ENCODE assay signal across 20 cellular contexts in the genomic region with DNA sequence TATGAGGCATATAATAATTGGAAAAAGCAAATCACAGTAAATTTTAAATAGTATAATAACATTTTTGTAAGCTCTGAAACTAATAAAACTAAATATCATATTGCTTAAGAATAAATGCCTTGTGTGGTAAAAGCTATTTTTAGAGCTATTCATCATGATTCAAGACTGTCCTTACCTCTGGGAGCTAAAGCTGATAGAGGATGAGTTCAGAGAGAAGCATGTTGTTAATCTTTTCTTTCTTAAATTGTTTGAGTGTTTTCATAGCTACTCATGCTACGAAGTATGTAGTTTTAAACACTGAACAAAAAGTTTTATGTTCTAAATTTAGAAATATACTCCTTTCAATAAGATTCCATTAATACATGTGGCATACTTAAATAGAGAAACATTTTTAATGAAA. TPM values are rescaled to one million over a fixed set of nuclear protein-coding genes. Genes with fewer than 3 reads are reported as not detected.
A peak's percentile ranks its signal among the peaks of the same experiment; 100 is the strongest.
DNase-seq lines count a peak whose midpoint lies in the region; ATAC-seq and TF ChIP-seq lines count a peak whose summit lies in the region.
"Had no signal": no experiment of that assay in that cellular context is flagged by ENCODE, and none has a peak within 500 bp of the region (broad histone marks: within the 10 kb centered on the region; RNA-seq: fewer than 3 reads in every experiment).

No MANE protein-coding gene starts in this region.

- H3K9me3 ChIP-seq in CD8-positive, alpha-beta T cell (ENCODE audit: low read length), result no peaks in the 10 kb centered on the region
- H3K9me3 ChIP-seq: heart right ventricle, pancreas, Peyer's patch had no signal

- DNase-seq in AG04449 (ENCODE audit: low read depth, low spot score) (peak; percentile 62), HFFc6 (peak; percentile 77), brain microvascular endothelial cell (peak; percentile 16), memory B cell (ENCODE audit: low spot score in 2 of 2) (no peak), NCI-H82 (lab: John Stamatoyannopoulos, UW) (no peak), DMS 273 treated with DMSO at 0.1 percent for 48 hours (lab: John Stamatoyannopoulos, UW) (no peak)
- DNase-seq in CD8-positive, alpha-beta T cell, result no peak
- DNase-seq: activated naive CD4-positive, alpha-beta T cell treated with anti-CD3 and anti-CD28 coated beads, Interleukin-2, amount 50 U/mL, for 16 hours; heart right ventricle; kidney; midbrain; MM.1S; NCI-H2081; NCI-H774; pancreas; Peyer's patch; stimulated activated CD4-positive, alpha-beta T cell treated with anti-CD3 and anti-CD28 coated beads, Interleukin-12 subunit alpha, Interleukin-12 subunit beta, amount 100 ng/mL, for 4 hours; T-helper 1 cell had no signal

- H3K36me3 Mint-ChIP-seq in HFFc6 (ENCODE audit: low read depth) (peaks cover 32% of the 10 kb centered on the region), memory B cell (peaks cover 40% of the 10 kb centered on the region)
- peaks cover 87% of the 10 kb centered on the region for H3K36me3 Mint-ChIP-seq in CD8-positive, alpha-beta T cell

- intact Hi-C loops in CD8-positive, alpha-beta T cell (cut with DNase I, micrococcal nuclease), result no loop called here

- in situ Hi-C loops in brain microvascular endothelial cell (cut with HindIII; ENCODE audit: low pct_ligation_motif_present, low sequenced_read_pairs), result loop anchor here (25.0 kb wide), 1 partner anchor 1078 kb away; no protein-coding TSS in a partner anchor

- peaks cover 41% of the 10 kb centered on the region for H3K36me3 ChIP-seq in brain microvascular endothelial cell (replicated peaks)
- peaks cover 36% of the 10 kb centered on the region for H3K36me3 ChIP-seq in CD8-positive, alpha-beta T cell (ENCODE audit: insufficient read depth, low read length)
- H3K36me3 ChIP-seq: pancreas had no signal

- H3K4me3 ChIP-seq in AG04449 (ENCODE audit: low read depth, low read length) (no peak overlapping the region), brain microvascular endothelial cell (ENCODE audit: low read depth, low read length) (no peak overlapping the region)
- no peak overlapping the region for H3K4me3 ChIP-seq in CD8-positive, alpha-beta T cell (ENCODE audit: low read depth, low read length)
- H3K4me3 ChIP-seq: heart right ventricle, pancreas, Peyer's patch had no signal

- no peaks in the 10 kb centered on the region for H3K4me1 ChIP-seq in CD8-positive, alpha-beta T cell (ENCODE audit: insufficient read depth, low read length)
- H3K4me1 ChIP-seq: heart right ventricle, pancreas, Peyer's patch had no signal

- POLR2A ChIA-PET in AG04449 (lab: Yijun Ruan, JAX), result interaction anchor here (1.3 kb wide), 1 partner anchor 31 kb away, joined by 3 read pairs; a partner anchor contains a TSS
- POLR2A ChIA-PET in CD8-positive, alpha-beta T cell (lab: Charles Lee), result interaction anchor here (0.7 kb wide), 1 partner anchor 17 kb away, joined by 3 read pairs; no protein-coding TSS in a partner anchor

- H3K4me3 Mint-ChIP-seq in HFFc6 (peak overlapping the region; percentile 72; the same call in 1 of the 2 replicates), memory B cell (no peak overlapping the region)
- no peak overlapping the region for H3K4me3 Mint-ChIP-seq in CD8-positive, alpha-beta T cell

- CTCF ChIA-PET in AG04449 (lab: Yijun Ruan, JAX), result interaction anchor here (0.6 to 1.3 kb wide), 2 partner anchors 11 to 31 kb away, joined by 3 read pairs; no protein-coding TSS in a partner anchor
- CTCF ChIA-PET in CD8-positive, alpha-beta T cell (lab: Charles Lee), result interaction anchor here (0.9 kb wide), 1 partner anchor 119 kb away, joined by 3 read pairs; no protein-coding TSS in a partner anchor

- ATAC-seq in memory B cell (ENCODE audit: low read depth), result no peak
- no peak for ATAC-seq in CD8-positive, alpha-beta T cell
- no peak for ATAC-seq in GM18520 (IDR thresholded peaks at IDR 0.05; ENCODE audit: unreplicated experiment)
- ATAC-seq: heart right ventricle, pancreas had no signal

- peak overlapping the region; percentile 64 for H3K27ac ChIP-seq in brain microvascular endothelial cell
- no peak overlapping the region for H3K27ac ChIP-seq in CD8-positive, alpha-beta T cell (ENCODE audit: low read depth, low read length)
- H3K27ac ChIP-seq: heart right ventricle, pancreas, Peyer's patch had no signal

- H3K9me3 Mint-ChIP-seq in HFFc6, result no peaks in the 10 kb centered on the region
- no peaks in the 10 kb centered on the region for H3K9me3 Mint-ChIP-seq in memory B cell
- no peaks in the 10 kb centered on the region for H3K9me3 Mint-ChIP-seq in CD8-positive, alpha-beta T cell

- H3K4me1 Mint-ChIP-seq in HFFc6 (ENCODE audit: low read depth), result peaks cover 41% of the 10 kb centered on the region
- H3K4me1 Mint-ChIP-seq in memory B cell, result peaks cover 20% of the 10 kb centered on the region
- peaks cover 34% of the 10 kb centered on the region for H3K4me1 Mint-ChIP-seq in CD8-positive, alpha-beta T cell (ENCODE audit: low read depth)

- H3K27ac Mint-ChIP-seq in HFFc6, result peak overlapping the region; percentile 84
- H3K27ac Mint-ChIP-seq in memory B cell, result peak overlapping the region; percentile 95
- no peak overlapping the region for H3K27ac Mint-ChIP-seq in CD8-positive, alpha-beta T cell

- H3K27me3 Mint-ChIP-seq in HFFc6 (ENCODE audit: insufficient read depth) (peaks cover 2% of the 10 kb centered on the region; the same call in 1 of the 2 replicates), memory B cell (no peaks in the 10 kb centered on the region)
- no peaks in the 10 kb centered on the region for H3K27me3 Mint-ChIP-seq in CD8-positive, alpha-beta T cell (ENCODE audit: low read depth)

- no peaks in the 10 kb centered on the region for H3K27me3 ChIP-seq in brain microvascular endothelial cell (replicated peaks)
- no peaks in the 10 kb centered on the region for H3K27me3 ChIP-seq in CD8-positive, alpha-beta T cell (ENCODE audit: insufficient read depth, low read length)
- H3K27me3 ChIP-seq: heart right ventricle, pancreas, Peyer's patch had no signal

- TF ChIP-seq CTCF in AG04449 (IDR thresholded peaks at IDR 0.05; ENCODE audit: insufficient read depth, low read length, missing control alignments), result no peak
- TF ChIP-seq CTCF in HFFc6 (IDR thresholded peaks at IDR 0.05), result no peak
- TF ChIP-seq CTCF in brain microvascular endothelial cell (IDR thresholded peaks at IDR 0.05; ENCODE audit: low read depth, low read length, missing control alignments), result no peak
- no peak for TF ChIP-seq CTCF in CD8-positive, alpha-beta T cell (IDR thresholded peaks at IDR 0.05)

RNA-seq across cellular contexts. Expression of a gene that starts 30.5 kb away (rescaled TPM):
- total RNA-seq in HFFc6 (2021; fragmentation: NEBNext Ultra II Directional; extraction: Animal tissue kit (Norgen Biotek cat#: 25700)), result 10 to 100 TPM; 50.5 to 70.7 (median 67.3) TPM
- 10 to 100 TPM; 26.1 to 32.1 TPM for total RNA-seq in CD8-positive, alpha-beta T cell

RNA-seq across cellular contexts. Expression of a gene that starts 36.4 kb away (rescaled TPM):
- total RNA-seq in HFFc6 (2021; fragmentation: NEBNext Ultra II Directional; extraction: Animal tissue kit (Norgen Biotek cat#: 25700)), result under 1 TPM in 1 of 6 experiments, not detected in 5; 0.13 TPM
- under 1 TPM; 0.22 to 0.43 TPM for total RNA-seq in CD8-positive, alpha-beta T cell
- total RNA-seq: A673 had no signal

Comparison
In these comparisons a context has a peak if more than half of its experiments do, and no peak if none do; other contexts are left out.
1. DNase-seq: peak in AG04449 (single experiment), HFFc6 (single experiment) and brain microvascular endothelial cell (single experiment); none in memory B cell (0 of 2), NCI-H82 (single experiment), CD8-positive, alpha-beta T cell (0 of 7) and DMS 273 treated with DMSO at 0.1 percent for 48 hours (single experiment).